Comparison of ENCODE assay signal across 8 cellular contexts in genomic region chr3:12840591-12841084, GRCh38. TPM values are rescaled to one million over a fixed set of nuclear protein-coding genes. Genes with fewer than 3 reads are reported as not detected.
A peak's percentile ranks its signal among the peaks of the same experiment; 100 is the strongest.
DNase-seq lines count a peak whose midpoint lies in the region; ATAC-seq, FAIRE-seq and TF ChIP-seq lines count a peak whose summit lies in the region.

No MANE protein-coding gene starts in this region.

- peak overlapping the region; percentile 98 for H3K4me3 ChIP-seq in OCI-LY1 (ENCODE audit: low read depth, low read length, poor library complexity, severe bottlenecking)
- H3K4me3 ChIP-seq in epithelial cell of esophagus (ENCODE audit: low read length) = peak overlapping the region; percentile 100
- peak overlapping the region; percentile 59 to 95 (median 69) for H3K4me3 ChIP-seq in pancreas

- 3% methylated on average over 13 of the region's 13 CpGs for WGBS in pancreas, 2 donors

- H3F3A ChIP-seq in OCI-LY1 (ENCODE audit: insufficient read depth, low read length) = no peaks in the 10 kb centered on the region

- 0 out of 2 replicates have a peak, but pooled peaks cover 3% of the 10 kb centered on the region for H4K20me1 ChIP-seq in OCI-LY1 (ENCODE audit: insufficient read depth, low read length)

- H3K27me3 ChIP-seq in OCI-LY1 (ENCODE audit: insufficient read depth, low read length) (no peaks in the 10 kb centered on the region), pancreas (no peaks in the 10 kb centered on the region)

- H3K79me2 ChIP-seq in OCI-LY1 (ENCODE audit: insufficient read depth, low read length) = peaks cover 37% of the 10 kb centered on the region

- H3K9me2 ChIP-seq in OCI-LY1 (ENCODE audit: low read depth, low read length) = no peaks in the 10 kb centered on the region

- H3K36me3 ChIP-seq in OCI-LY1 (ENCODE audit: insufficient read depth, low read length) (peaks cover 54% of the 10 kb centered on the region), pancreas (peaks cover 3 to 36% (median 30%) of the 10 kb centered on the region in 3 donors)

- H3K4me2 ChIP-seq in OCI-LY1 (ENCODE audit: low read length) = peak overlapping the region; percentile 79

- peak in 2 of 4 donors; percentile 1 to 2 for ATAC-seq in pancreas

- peak overlapping the region; percentile 71 for H3K27ac ChIP-seq in OCI-LY1 (ENCODE audit: low read depth, low read length, poor library complexity, severe bottlenecking)
- H3K27ac ChIP-seq in pancreas = peak overlapping the region in 3 of 4 donors; percentile 91 to 98 (median 93)

- TF ChIP-seq CTCF in OCI-LY1 (IDR thresholded peaks at IDR 0.05; ENCODE audit: low read length) (no peak), epithelial cell of esophagus (IDR thresholded peaks at IDR 0.05; ENCODE audit: insufficient read depth, low read depth, low read length, missing control alignments) (no peak), pancreas (IDR thresholded peaks at IDR 0.05) (no peak)

- no peak for FAIRE-seq in pancreas (lab: Jason Lieb, UNC)

- H3K4me1 ChIP-seq in OCI-LY1 (ENCODE audit: insufficient read depth, low read length, severe bottlenecking) (peaks cover 32% of the 10 kb centered on the region), pancreas (peaks cover 7 to 17% (median 15%) of the 10 kb centered on the region in 3 donors)

- DNase-seq in NCI-H82 (lab: John Stamatoyannopoulos, UW) (peak; percentile 19), NCI-H82 treated with DMSO at 0.1 percent for 48 hours (lab: John Stamatoyannopoulos, UW; ENCODE audit: unreplicated experiment) (no peak), epithelial cell of esophagus (ENCODE audit: low read depth) (no peak), pancreas (no peak), NCI-H2029 (lab: John Stamatoyannopoulos, UW) (no peak), globus pallidus (ENCODE audit: low spot score) (no peak)
- DNase-seq in stimulated activated CD4-positive, alpha-beta T cell treated with anti-CD3 and anti-CD28 coated beads, Interleukin-2, amount 100 ng/mL, for 48 hours = no peak

- intact Hi-C loops in pancreas (cut with DNase I) = no loop called here

- H3K9ac ChIP-seq in OCI-LY1 (ENCODE audit: low read length) = peak overlapping the region; percentile 98

- no peak overlapping the region for H2AFZ ChIP-seq in OCI-LY1 (ENCODE audit: low read length)

- H3K9me3 ChIP-seq in OCI-LY1 (ENCODE audit: low read length) = no peaks in the 10 kb centered on the region
- no peaks in the 10 kb centered on the region for H3K9me3 ChIP-seq in pancreas

RNA-seq across cellular contexts. Expression of gene RPL32, which starts 0.7 kb away (rescaled TPM):
- total RNA-seq in pancreas = 1,000 to 10,000 TPM in 4 of 6 donors, 100 to 1,000 TPM in 2; 931 to 1,623 (median 1,120) TPM
- 1,000 to 10,000 TPM; 1,584 to 1,793 TPM for polyA plus RNA-seq in pancreas

RNA-seq across cellular contexts. Expression of gene CAND2, which starts 44.2 kb away (rescaled TPM):
- 1 to 10 TPM; 1.6 to 3.8 (median 2.9) TPM for total RNA-seq in pancreas
- 1 to 10 TPM; 3.3 to 6.2 TPM for polyA plus RNA-seq in pancreas
